ENCODE assay signal across 7 cellular contexts in genomic region chr5:172678362-172678874, GRCh38. TPM values are rescaled to one million over a fixed set of nuclear protein-coding genes. Genes with fewer than 3 reads are reported as not detected.
DNase-seq lines count a peak whose midpoint lies in the region; ATAC-seq and TF ChIP-seq lines count a peak whose summit lies in the region.
"Not testable (repeated sequence)": the region's sequence is repeated elsewhere in the genome, so short reads cannot be mapped to it uniquely, and the experiment has no call there.

No MANE protein-coding gene starts in this region.

- in situ Hi-C loops in gastrocnemius medialis (cut with MboI; ENCODE audit: low sequenced_read_pairs in 4 of 4): not testable (repeated sequence)

- peak; percentile 14 for DNase-seq in CD1c-positive myeloid dendritic cell (ENCODE audit: extremely low spot score)
- DNase-seq in MV-4-11 (lab: John Stamatoyannopoulos, UW): peak; percentile 87
- DNase-seq in coronary artery (ENCODE audit: low spot score); heart left ventricle; mesothelial cell of epicardium (ENCODE audit: low spot score in 2 of 2, unreplicated experiment in 2 of 2); gastrocnemius medialis; tibial nerve (ENCODE audit: low spot score in 2 of 2): not testable (repeated sequence)

- not testable (repeated sequence) for H3K4me3 Mint-ChIP-seq in mesothelial cell of epicardium

- H3K36me3 ChIP-seq in heart left ventricle: peaks cover 0 to 68% (median 11%) of the 10 kb centered on the region in 9 donors
- H3K36me3 ChIP-seq in gastrocnemius medialis: not testable (repeated sequence)
- peaks cover 0 to 27% (median 0%) of the 10 kb centered on the region in 3 donors for H3K36me3 ChIP-seq in tibial nerve

- H3K9me3 ChIP-seq in heart left ventricle, gastrocnemius medialis, tibial nerve: not testable (repeated sequence)

- H3K4me1 ChIP-seq in heart left ventricle (peaks cover 0 to 75% (median 45%) of the 10 kb centered on the region in 12 donors), gastrocnemius medialis (peaks cover 0 to 17% of the 10 kb centered on the region in 2 donors), tibial nerve (peaks cover 0 to 34% (median 4%) of the 10 kb centered on the region in 4 donors)

- peaks cover 16% of the 10 kb centered on the region for H3K27me3 Mint-ChIP-seq in mesothelial cell of epicardium (ENCODE audit: low read depth)

- peak overlapping the region; percentile 89 for H3K27ac Mint-ChIP-seq in mesothelial cell of epicardium

- 55 to 68% (median 60%) methylated on average over 5 of the region's 5 CpGs for WGBS in heart left ventricle, 4 donors
- WGBS in tibial nerve, 2 donors: 70 to 72% methylated on average over 5 of the region's 5 CpGs

- intact Hi-C loops in heart left ventricle (cut with DNase I); gastrocnemius medialis (cut with DNase I; ENCODE audit: low total_unique reads): not testable (repeated sequence)

- H3K4me1 Mint-ChIP-seq in mesothelial cell of epicardium: peaks cover 17% of the 10 kb centered on the region

- H3K27ac ChIP-seq in coronary artery: peak overlapping the region; percentile 68 to 70
- H3K27ac ChIP-seq in heart left ventricle: peak overlapping the region in 10 of 12 donors; percentile 34 to 74 (median 56)
- H3K27ac ChIP-seq in gastrocnemius medialis: peak overlapping the region; percentile 0 to 69 (median 55)
- H3K27ac ChIP-seq in tibial nerve: peak overlapping the region in 3 of 4 donors; percentile 37 to 73 (median 66)

- TF ChIP-seq CTCF in coronary artery (IDR thresholded peaks at IDR 0.05); heart left ventricle (IDR thresholded peaks at IDR 0.05); mesothelial cell of epicardium (IDR thresholded peaks at IDR 0.05; ENCODE audit: unreplicated experiment); gastrocnemius medialis (IDR thresholded peaks at IDR 0.05 in 4 of 5, conservative IDR thresholded peaks at IDR 0.05 in 1 of 5); tibial nerve (IDR thresholded peaks at IDR 0.05): not testable (repeated sequence)

- TF ChIP-seq EP300 in tibial nerve (IDR thresholded peaks at IDR 0.05): not testable (repeated sequence)

- not testable (repeated sequence) for TF ChIP-seq POLR2A in heart left ventricle (IDR thresholded peaks at IDR 0.05); gastrocnemius medialis (IDR thresholded peaks at IDR 0.05); tibial nerve (IDR thresholded peaks at IDR 0.05)

- H3K36me3 Mint-ChIP-seq in mesothelial cell of epicardium: peaks cover 16% of the 10 kb centered on the region

- H3K27me3 ChIP-seq in heart left ventricle, gastrocnemius medialis, tibial nerve: not testable (repeated sequence)

- ATAC-seq in heart left ventricle: peak in 3 of 4 donors; percentile 1 to 10 (median 4)
- not testable (repeated sequence) for ATAC-seq in gastrocnemius medialis

- H3K4me3 ChIP-seq in coronary artery, heart left ventricle, gastrocnemius medialis, tibial nerve: not testable (repeated sequence)

- not testable (repeated sequence) for H3K9me3 Mint-ChIP-seq in mesothelial cell of epicardium

RNA-seq across cellular contexts. Expression of gene NEURL1B, which starts 37.4 kb away (rescaled TPM):
- total RNA-seq in heart left ventricle: 10 to 100 TPM; 16.1 to 47.1 (median 25.8) TPM
- 10 to 100 TPM; 11.8 to 37.9 TPM for polyA plus RNA-seq in heart left ventricle
- total RNA-seq in mesothelial cell of epicardium: 10.9 to 11.8 TPM (median 11.7 TPM) in 3 replicates
- total RNA-seq in gastrocnemius medialis: 10 to 100 TPM in 3 of 4 donors, 1 to 10 TPM in 1; 8.7 to 18.8 (median 15.1) TPM
- total RNA-seq in tibial nerve: 10 to 100 TPM; 33.6 to 98.8 (median 93.2) TPM
